In the genomic region with DNA sequence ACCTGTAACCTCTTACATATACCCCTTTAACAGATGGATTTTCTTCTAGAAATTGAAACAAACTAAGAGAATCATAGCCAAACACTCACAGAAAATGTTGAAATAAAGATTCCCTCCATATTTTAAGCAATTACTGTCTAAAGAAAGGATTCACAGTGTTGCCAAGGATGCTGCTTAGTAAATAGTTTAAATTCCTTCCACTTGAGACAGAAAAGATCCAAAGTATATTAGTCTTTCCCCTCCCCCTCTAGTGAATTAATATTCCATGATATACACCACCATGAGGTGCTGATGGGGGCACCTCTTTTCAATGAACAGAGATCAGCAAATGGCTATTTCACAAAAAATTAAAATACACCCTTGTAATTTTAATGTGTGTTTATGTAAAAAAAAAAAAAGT, we compare ENCODE assay signal across 18 cellular contexts.
A peak's percentile ranks its signal among the peaks of the same experiment; 100 is the strongest.
DNase-seq lines count a peak whose midpoint lies in the region; ATAC-seq and TF ChIP-seq lines count a peak whose summit lies in the region.
"Had no signal": no experiment of that assay in that cellular context is flagged by ENCODE, and none has a peak within 500 bp of the region (broad histone marks: within the 10 kb centered on the region; RNA-seq: fewer than 3 reads in every experiment).

No MANE protein-coding gene starts in this region.

- no peaks in the 10 kb centered on the region for H3K27me3 Mint-ChIP-seq in WTC11 (ENCODE audit: low read depth)
- H3K27me3 Mint-ChIP-seq: stimulated activated naive B cell treated with anti-CD40 and anti-IgM and Interleukin-4, amounts not matched to agents 10 μg/mL and 1 μg/mL and 100 μg/mL, for 72 hours had no signal

- H3K36me3 ChIP-seq in prostate gland = no peaks in the 10 kb centered on the region
- H3K36me3 ChIP-seq: adrenal gland, BE2C had no signal

- POLR2A ChIA-PET in WTC11 (lab: Charles Lee) = no interaction called here

- DNase-seq in EH (ENCODE audit: low read depth) (peak; percentile 74), WTC11 (ENCODE audit: low spot score) (no peak), fibroblast of villous mesenchyme (ENCODE audit: low read depth) (no peak), retinal pigment epithelial cell (ENCODE audit: low read depth) (no peak), prostate gland (ENCODE audit: low spot score) (no peak), foreskin melanocyte (no peak), medulla oblongata (ENCODE audit: extremely low spot score) (no peak)
- DNase-seq in activated T-cell treated with anti-CD3 and anti-CD28 coated beads, Interleukin-2, amount 50 U/mL, for 48 hours = no peak
- DNase-seq: activated effector memory CD4-positive, alpha-beta T cell treated with anti-CD3 and anti-CD28 coated beads, Interleukin-2, amount 50 U/mL, for 16 hours; adrenal gland; caudate nucleus; GOT3; left ventricle myocardium superior; NCI-H1417 treated with DMSO at 0.1 percent for 48 hours; NCI-H2171; stimulated activated naive B cell treated with anti-CD40 and anti-IgM and Interleukin-4, amounts not matched to agents 10 μg/mL and 1 μg/mL and 100 μg/mL, for 72 hours had no signal

- TF ChIP-seq CTCF in WTC11 (IDR thresholded peaks at IDR 0.05) (no peak), fibroblast of villous mesenchyme (IDR thresholded peaks at IDR 0.05; ENCODE audit: insufficient read depth, low read depth, low read length) (peak; percentile 6), retinal pigment epithelial cell (conservative IDR thresholded peaks at IDR 0.05; ENCODE audit: low read depth, low read length) (peak; percentile 12), prostate gland (IDR thresholded peaks at IDR 0.05) (no peak)

- no peak overlapping the region for H3K27ac ChIP-seq in prostate gland
- H3K27ac ChIP-seq: adrenal gland had no signal

- CTCF ChIA-PET in WTC11 (lab: Charles Lee) = no interaction called here

- H3K36me3 Mint-ChIP-seq in WTC11 = no peaks in the 10 kb centered on the region
- H3K36me3 Mint-ChIP-seq: stimulated activated naive B cell treated with anti-CD40 and anti-IgM and Interleukin-4, amounts not matched to agents 10 μg/mL and 1 μg/mL and 100 μg/mL, for 72 hours had no signal

- H3K4me3 ChIP-seq in fibroblast of villous mesenchyme (ENCODE audit: low read depth, low read length) (no peak overlapping the region), retinal pigment epithelial cell (ENCODE audit: low read length) (no peak overlapping the region), prostate gland (no peak overlapping the region)
- H3K4me3 ChIP-seq: adrenal gland had no signal

- no peaks in the 10 kb centered on the region for H3K9me3 ChIP-seq in prostate gland
- H3K9me3 ChIP-seq: adrenal gland, BE2C had no signal

- ATAC-seq in WTC11 = peak; percentile 24; the same call in 1 of the 2 replicates
- ATAC-seq: left ventricle myocardium superior; sciatic nerve; stimulated activated naive B cell treated with anti-CD40 and anti-IgM and Interleukin-4, amounts not matched to agents 10 μg/mL and 1 μg/mL and 100 μg/mL, for 72 hours had no signal

- intact Hi-C loops in prostate gland (cut with DNase I) = no loop called here

- peaks cover 36% of the 10 kb centered on the region for H3K4me1 Mint-ChIP-seq in WTC11
- H3K4me1 Mint-ChIP-seq: stimulated activated naive B cell treated with anti-CD40 and anti-IgM and Interleukin-4, amounts not matched to agents 10 μg/mL and 1 μg/mL and 100 μg/mL, for 72 hours had no signal

- no peaks in the 10 kb centered on the region for H3K4me1 ChIP-seq in prostate gland (replicated peaks)
- H3K4me1 ChIP-seq: adrenal gland, BE2C had no signal

- H3K27me3 ChIP-seq in prostate gland (replicated peaks; ENCODE audit: insufficient read depth) = no peaks in the 10 kb centered on the region
- H3K27me3 ChIP-seq: adrenal gland, BE2C had no signal

- H3K4me3 Mint-ChIP-seq in WTC11 = no peak overlapping the region
- H3K4me3 Mint-ChIP-seq: stimulated activated naive B cell treated with anti-CD40 and anti-IgM and Interleukin-4, amounts not matched to agents 10 μg/mL and 1 μg/mL and 100 μg/mL, for 72 hours had no signal

- H3K27ac Mint-ChIP-seq in WTC11 = no peak overlapping the region
- H3K27ac Mint-ChIP-seq: stimulated activated naive B cell treated with anti-CD40 and anti-IgM and Interleukin-4, amounts not matched to agents 10 μg/mL and 1 μg/mL and 100 μg/mL, for 72 hours had no signal

- no peak for TF ChIP-seq POLR2A in prostate gland (IDR thresholded peaks at IDR 0.05)

- H3K9me3 Mint-ChIP-seq in WTC11 = no peaks in the 10 kb centered on the region
- H3K9me3 Mint-ChIP-seq: stimulated activated naive B cell treated with anti-CD40 and anti-IgM and Interleukin-4, amounts not matched to agents 10 μg/mL and 1 μg/mL and 100 μg/mL, for 72 hours had no signal

TF ChIP-seq in WTC11, 78 proteins besides CTCF, POLR2A, EP300 and RAD21:
- TF ChIP-seq HMGA2 (CRISPR knock-in tag; IDR thresholded peaks at IDR 0.05) (no peak), ZNF423 (CRISPR knock-in tag; IDR thresholded peaks at IDR 0.05) (no peak), NFATC4 (CRISPR knock-in tag; IDR thresholded peaks at IDR 0.05) (no peak), ZBTB21 (CRISPR knock-in tag; IDR thresholded peaks at IDR 0.05; ENCODE audit: borderline replicate concordance) (no peak), GRHL2 (CRISPR knock-in tag; IDR thresholded peaks at IDR 0.05; ENCODE audit: insufficient replicate concordance, severe bottlenecking) (no peak), EMX1 (CRISPR knock-in tag; IDR thresholded peaks at IDR 0.05) (no peak), IRF2 (CRISPR knock-in tag; IDR thresholded peaks at IDR 0.05; ENCODE audit: borderline replicate concordance, low read depth) (no peak), NR2C2 (CRISPR knock-in tag; IDR thresholded peaks at IDR 0.05) (no peak), ATF1 (CRISPR knock-in tag; IDR thresholded peaks at IDR 0.05) (no peak), RELA (CRISPR knock-in tag; IDR thresholded peaks at IDR 0.05; ENCODE audit: borderline replicate concordance) (no peak), MYBL2 (CRISPR knock-in tag; IDR thresholded peaks at IDR 0.05) (no peak)
- TF ChIP-seq, protein P1, sequence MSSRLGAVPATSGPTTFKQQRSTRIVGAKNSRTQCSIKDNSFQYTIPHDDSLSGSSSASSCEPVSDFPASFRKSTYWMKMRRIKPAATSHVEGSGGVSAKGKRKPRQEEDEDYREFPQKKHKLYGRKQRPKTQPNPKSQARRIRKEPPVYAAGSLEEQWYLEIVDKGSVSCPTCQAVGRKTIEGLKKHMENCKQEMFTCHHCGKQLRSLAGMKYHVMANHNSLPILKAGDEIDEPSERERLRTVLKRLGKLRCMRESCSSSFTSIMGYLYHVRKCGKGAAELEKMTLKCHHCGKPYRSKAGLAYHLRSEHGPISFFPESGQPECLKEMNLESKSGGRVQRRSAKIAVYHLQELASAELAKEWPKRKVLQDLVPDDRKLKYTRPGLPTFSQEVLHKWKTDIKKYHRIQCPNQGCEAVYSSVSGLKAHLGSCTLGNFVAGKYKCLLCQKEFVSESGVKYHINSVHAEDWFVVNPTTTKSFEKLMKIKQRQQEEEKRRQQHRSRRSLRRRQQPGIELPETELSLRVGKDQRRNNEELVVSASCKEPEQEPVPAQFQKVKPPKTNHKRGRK (CRISPR knock-in tag; IDR thresholded peaks at IDR 0.05; ENCODE audit: borderline replicate concordance) = no peak
- TF ChIP-seq, protein P2, sequence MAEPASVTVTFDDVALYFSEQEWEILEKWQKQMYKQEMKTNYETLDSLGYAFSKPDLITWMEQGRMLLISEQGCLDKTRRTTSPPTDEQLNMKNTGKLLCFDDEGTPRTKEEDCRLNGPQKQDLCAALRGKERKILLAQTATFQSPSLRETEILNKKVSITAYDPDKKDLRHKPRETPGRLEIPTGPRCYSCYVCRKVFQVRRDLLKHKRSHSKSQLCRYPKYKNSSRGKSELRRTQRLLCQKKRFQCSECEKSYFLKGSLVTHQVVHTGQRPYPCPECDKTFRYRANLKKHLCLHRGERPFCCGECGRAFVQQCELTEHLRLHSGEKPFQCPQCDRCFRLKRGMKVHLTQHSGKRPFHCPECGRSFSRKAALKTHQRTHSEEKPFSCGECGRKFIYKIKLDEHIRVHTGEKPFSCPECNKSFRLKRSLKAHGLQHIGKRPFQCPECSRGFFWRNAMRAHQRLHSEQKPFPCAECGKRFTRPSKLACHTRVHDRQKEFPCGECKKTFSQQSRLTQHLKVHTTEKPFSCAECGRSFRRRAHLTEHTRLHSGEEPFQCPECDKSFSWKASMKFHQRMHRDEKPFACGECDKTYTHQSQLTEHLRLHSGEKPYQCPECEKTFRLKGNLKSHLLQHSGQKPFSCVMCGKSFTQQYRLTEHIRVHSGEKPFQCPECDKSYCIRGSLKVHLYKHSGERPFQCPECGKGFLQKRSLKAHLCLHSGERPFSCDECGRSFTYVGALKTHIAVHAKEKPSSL (CRISPR knock-in tag; conservative IDR thresholded peaks at IDR 0.05) = no peak
- TF ChIP-seq, protein P3, sequence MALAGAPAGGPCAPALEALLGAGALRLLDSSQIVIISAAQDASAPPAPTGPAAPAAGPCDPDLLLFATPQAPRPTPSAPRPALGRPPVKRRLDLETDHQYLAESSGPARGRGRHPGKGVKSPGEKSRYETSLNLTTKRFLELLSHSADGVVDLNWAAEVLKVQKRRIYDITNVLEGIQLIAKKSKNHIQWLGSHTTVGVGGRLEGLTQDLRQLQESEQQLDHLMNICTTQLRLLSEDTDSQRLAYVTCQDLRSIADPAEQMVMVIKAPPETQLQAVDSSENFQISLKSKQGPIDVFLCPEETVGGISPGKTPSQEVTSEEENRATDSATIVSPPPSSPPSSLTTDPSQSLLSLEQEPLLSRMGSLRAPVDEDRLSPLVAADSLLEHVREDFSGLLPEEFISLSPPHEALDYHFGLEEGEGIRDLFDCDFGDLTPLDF (CRISPR knock-in tag; IDR thresholded peaks at IDR 0.05) = no peak

Comparison
In these comparisons a context has a peak if more than half of its experiments do, and no peak if none do; other contexts are left out.
1. CTCF ChIP-seq: peak in fibroblast of villous mesenchyme (single experiment) and retinal pigment epithelial cell (single experiment); none in WTC11 (single experiment) and prostate gland (0 of 4).